Comparison of ENCODE assay signal across 21 cellular contexts in the genomic region with DNA sequence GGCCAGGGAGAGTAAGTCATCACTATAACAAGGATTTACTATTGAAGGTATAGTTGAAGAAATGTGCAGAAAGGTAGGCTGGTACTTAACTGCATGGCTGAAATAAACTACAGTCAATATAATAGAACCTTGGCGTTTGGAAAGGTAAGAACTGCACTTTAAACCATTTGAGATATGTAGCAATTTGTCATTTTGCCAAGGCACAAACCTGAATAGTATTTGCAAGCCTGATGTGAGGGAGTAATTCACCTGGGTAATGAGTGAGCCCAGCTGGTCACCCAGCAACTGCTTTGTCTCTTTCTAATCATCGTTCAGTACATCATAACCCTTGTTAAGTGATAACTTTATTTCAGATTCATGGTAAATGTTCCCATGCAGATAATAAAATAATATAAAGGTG.
DNase-seq lines count a peak whose midpoint lies in the region; ATAC-seq and FAIRE-seq lines count a peak whose summit lies in the region.
"Had no signal": no experiment of that assay in that cellular context is flagged by ENCODE, and none has a peak within 500 bp of the region (broad histone marks: within the 10 kb centered on the region; RNA-seq: fewer than 3 reads in every experiment).

No MANE protein-coding gene starts in this region.

- intact Hi-C loops in sciatic nerve (cut with DNase I) = no loop called here

- ATAC-seq in HG03039 (IDR thresholded peaks at IDR 0.05; ENCODE audit: unreplicated experiment) (no peak), sciatic nerve (no peak), GM21360 (IDR thresholded peaks at IDR 0.05; ENCODE audit: unreplicated experiment) (no peak)
- ATAC-seq: T-cell had no signal

- DNase-seq in COR-L47 (lab: John Stamatoyannopoulos, UW) (peak; percentile 44), DMS79 (lab: John Stamatoyannopoulos, UW) (peak; percentile 3), NCI-H2081 (lab: John Stamatoyannopoulos, UW) (peak; percentile 50 to 79), sciatic nerve (ENCODE audit: low spot score) (no peak)
- DNase-seq: CD4-positive, alpha-beta memory T cell; DMS153; GDM1; GOT3; HCEC 1CT; IMR-90; NCI-H1417 treated with DMSO at 0.1 percent for 48 hours; NCI-H226; NCI-H524; NCI-H82; OCI-M1; SJCRH30; T-cell had no signal

- peak; percentile 74 for FAIRE-seq in islet of Langerhans (lab: Jason Lieb, UNC)
- FAIRE-seq: RCC 7860 had no signal
